In the genomic region with DNA sequence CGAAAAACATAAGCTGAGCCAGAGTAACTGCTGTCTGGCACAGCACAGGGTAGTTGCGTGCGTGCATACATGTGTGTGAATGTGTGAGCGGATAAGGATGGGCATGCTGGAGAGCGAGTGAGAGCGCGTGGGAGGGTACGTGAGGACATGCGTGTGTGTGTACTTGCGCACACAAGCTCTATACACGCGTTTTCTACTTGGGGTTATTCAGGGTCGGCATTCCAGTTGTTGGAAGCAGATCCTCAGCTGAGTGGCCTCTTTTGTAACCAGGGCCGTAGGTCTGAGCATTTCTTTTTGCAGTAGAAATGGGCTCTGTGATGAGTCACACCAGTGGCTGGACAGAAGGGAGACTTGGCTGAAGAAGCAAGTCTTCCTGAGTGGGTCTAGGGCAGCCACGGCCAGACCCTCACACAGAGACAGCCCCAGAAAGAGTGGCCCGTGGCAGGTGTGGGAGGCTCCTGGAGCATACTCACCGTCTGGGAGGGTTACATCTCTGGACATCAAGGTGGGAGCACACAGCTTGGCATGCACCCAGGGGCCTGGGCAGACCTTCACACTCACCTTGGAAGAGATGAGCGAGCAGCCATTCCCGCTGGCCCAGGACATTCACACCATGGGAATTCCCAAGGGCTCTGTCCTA, we compare ENCODE assay signal across 1 cellular context.
TF ChIP-seq lines count a peak whose summit lies in the region.

No MANE protein-coding gene starts in this region.

TF ChIP-seq in HCT116, 20 proteins besides CTCF, POLR2A, EP300 and RAD21 (continued from another document):
- no peak for TF ChIP-seq SIN3A (IDR thresholded peaks at IDR 0.05; ENCODE audit: low read depth)
- no peak for TF ChIP-seq SP1 (IDR thresholded peaks at IDR 0.05; ENCODE audit: low read depth)
- TF ChIP-seq MAX (IDR thresholded peaks at IDR 0.05) = no peak
- no peak for TF ChIP-seq EZH2phosphoT487 (IDR thresholded peaks at IDR 0.05; ENCODE audit: borderline replicate concordance)
